In the genomic region with DNA sequence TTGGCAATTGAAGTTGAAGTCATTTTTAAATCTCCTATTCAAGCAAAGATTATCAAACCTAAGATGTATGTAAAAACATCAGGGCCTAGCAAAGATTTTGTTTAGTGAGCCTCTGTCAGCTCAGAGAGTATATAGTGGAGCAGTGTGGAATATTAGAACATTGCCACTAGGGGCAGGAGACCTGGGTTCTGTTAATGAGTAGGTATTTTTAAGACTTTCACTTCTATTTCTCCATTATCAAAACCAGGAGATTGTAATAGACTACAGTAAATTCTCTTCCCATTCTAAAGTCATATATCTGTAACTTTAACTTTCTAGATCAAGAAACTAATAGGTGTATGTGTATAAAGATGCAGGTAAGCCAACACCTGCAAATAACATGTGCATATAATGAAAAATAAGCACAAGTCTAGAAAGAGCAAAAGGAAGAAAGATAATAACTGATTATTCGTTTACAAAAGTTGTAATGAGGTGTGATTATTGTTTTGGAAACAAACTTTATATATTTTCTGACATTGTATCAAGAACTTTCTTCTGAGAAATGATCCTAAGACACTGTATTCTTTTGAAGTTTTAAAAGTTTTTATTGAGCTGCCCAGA, we compare ENCODE assay signal across 9 cellular contexts.
DNase-seq lines count a peak whose midpoint lies in the region; ATAC-seq, FAIRE-seq and TF ChIP-seq lines count a peak whose summit lies in the region.
"Had no signal": no experiment of that assay in that cellular context is flagged by ENCODE, and none has a peak within 500 bp of the region (broad histone marks: within the 10 kb centered on the region; RNA-seq: fewer than 3 reads in every experiment).

No MANE protein-coding gene starts in this region.

- DNase-seq in HL-60 (ENCODE audit: low read depth in 1 of 2, low spot score in 1 of 2) (no peak), astrocyte of the cerebellum (ENCODE audit: low read depth) (no peak), pancreas (no peak)
- no peak for DNase-seq in central memory CD4-positive, alpha-beta T cell
- DNase-seq in activated naive CD4-positive, alpha-beta T cell treated with Interleukin-2 at 50 U/mL for 16 hours: no peak
- no peak for DNase-seq in activated effector memory CD4-positive, alpha-beta T cell treated with anti-CD3 and anti-CD28 coated beads, Interleukin-2, amount 50 U/mL, for 16 hours

- H3K4me1 ChIP-seq in pancreas: no peaks in the 10 kb centered on the region

- no peaks in the 10 kb centered on the region for H3K27me3 ChIP-seq in HL-60 (ENCODE audit: insufficient read depth, poor library complexity, severe bottlenecking)
- no peaks in the 10 kb centered on the region for H3K27me3 ChIP-seq in pancreas

- peak; percentile 32 for FAIRE-seq in pancreas (lab: Jason Lieb, UNC)
- FAIRE-seq: endometrium had no signal

- ATAC-seq in GM19351 (IDR thresholded peaks at IDR 0.05; ENCODE audit: unreplicated experiment) (peak; percentile 77), pancreas (peak in 2 of 4 donors; percentile 49 to 52)

- H3K9me3 ChIP-seq in pancreas: no peaks in the 10 kb centered on the region

- intact Hi-C loops in pancreas (cut with DNase I): no loop called here

- peak; percentile 95 for TF ChIP-seq CTCF in C4-2B (conservative IDR thresholded peaks at IDR 0.05)
- TF ChIP-seq CTCF in HL-60 (IDR thresholded peaks at IDR 0.05; ENCODE audit: insufficient read depth, low read length): peak; percentile 40
- peak; percentile 60 for TF ChIP-seq CTCF in astrocyte of the cerebellum (IDR thresholded peaks at IDR 0.05; ENCODE audit: low read depth, low read length, missing control alignments)
- peak in 3 of 4 donors; percentile 20 to 35 (median 28) for TF ChIP-seq CTCF in pancreas (IDR thresholded peaks at IDR 0.05)

- in situ Hi-C loops in astrocyte of the cerebellum (cut with HindIII; ENCODE audit: low sequenced_read_pairs): no loop called here

- H3K27ac ChIP-seq in C4-2B (no peak overlapping the region), HL-60 (replicated peaks) (no peak overlapping the region), pancreas (no peak overlapping the region)

- WGBS in pancreas, 2 donors: 20 to 41% methylated on average over 1 of the region's 1 CpG

- H3K4me3 ChIP-seq in HL-60 (replicated peaks; ENCODE audit: insufficient read depth, low read length) (no peak overlapping the region), astrocyte of the cerebellum (ENCODE audit: low read depth, low read length) (no peak overlapping the region), pancreas (no peak overlapping the region)

- no peaks in the 10 kb centered on the region for H3K36me3 ChIP-seq in pancreas

Comparison
In these comparisons a context has a peak if more than half of its experiments do, and no peak if none do; other contexts are left out.
1. CTCF ChIP-seq: peak in every context shown above with its lines; median percentile 95 in C4-2B; 60 in astrocyte of the cerebellum; 40 in HL-60; 28 in pancreas.